ENCODE assay signal across 8 cellular contexts in genomic region chr12:50283230-50283923, GRCh38. TPM values are rescaled to one million over a fixed set of nuclear protein-coding genes. Genes with fewer than 3 reads are reported as not detected.
DNase-seq lines count a peak whose midpoint lies in the region; ATAC-seq and TF ChIP-seq lines count a peak whose summit lies in the region.

Gene LIMA1 (minus strand): TSS chr12:50283520. CDS start chr12:50248751, 34,769 bp downstream.

- ATAC-seq in gastroesophageal sphincter = peak; percentile 98

- no peaks in the 10 kb centered on the region for H3K9me3 Mint-ChIP-seq in activated naive CD4-positive, alpha-beta T cell treated with anti-CD3 and anti-CD28 coated beads for 36 hours

- H3K27me3 Mint-ChIP-seq in activated naive CD4-positive, alpha-beta T cell treated with anti-CD3 and anti-CD28 coated beads for 36 hours (ENCODE audit: low read depth) = no peaks in the 10 kb centered on the region

- in situ Hi-C loops in G401 (cut with HindIII; ENCODE audit: low sequenced_read_pairs) = no loop called here

- DNase-seq in G401 (ENCODE audit: low spot score) = peak; percentile 91
- peak; percentile 69 for DNase-seq in MV-4-11 (lab: John Stamatoyannopoulos, UW)
- DNase-seq in SK-N-DZ (ENCODE audit: low spot score) = peak; percentile 81
- peak; percentile 92 for DNase-seq in activated naive CD4-positive, alpha-beta T cell treated with anti-CD3 and anti-CD28 coated beads for 36 hours
- peak; percentile 10 to 95 (median 76) for DNase-seq in substantia nigra (lab: John Stamatoyannopoulos, UW)

- H3K4me3 Mint-ChIP-seq in activated naive CD4-positive, alpha-beta T cell treated with anti-CD3 and anti-CD28 coated beads for 36 hours = peak within 1 kb of the TSS; percentile 90

- H3K27me3 ChIP-seq in gastroesophageal sphincter (no peaks in the 10 kb centered on the region), neutrophil (peaks cover 15% of the 10 kb centered on the region)

- peak within 1 kb of the TSS; percentile 72 for H3K27ac Mint-ChIP-seq in activated naive CD4-positive, alpha-beta T cell treated with anti-CD3 and anti-CD28 coated beads for 36 hours

- WGBS in gastroesophageal sphincter (ENCODE audit: low coverage in 1 of 2), 2 donors = 0% methylated on average over 3 of the region's 52 CpGs

- peak; percentile 39 to 77 for TF ChIP-seq POLR2A in gastroesophageal sphincter (IDR thresholded peaks at IDR 0.05)

- no peak for TF ChIP-seq EP300 in gastroesophageal sphincter (IDR thresholded peaks at IDR 0.05)

- H3K4me1 ChIP-seq in HEK293 (ENCODE audit: control insufficient read depth, insufficient read depth, low read length) = peaks cover 4% of the 10 kb centered on the region; the same call in 1 of the 2 replicates
- H3K4me1 ChIP-seq in gastroesophageal sphincter = peaks cover 0 to 24% (median 0%) of the 10 kb centered on the region in 3 donors
- H3K4me1 ChIP-seq in neutrophil (ENCODE audit: control insufficient read depth in 1 of 2, insufficient read depth in 1 of 2, low read depth in 1 of 2, low read length in 1 of 2) = peaks cover 13 to 15% of the 10 kb centered on the region in 2 experiments

- H3K4me1 Mint-ChIP-seq in activated naive CD4-positive, alpha-beta T cell treated with anti-CD3 and anti-CD28 coated beads for 36 hours (ENCODE audit: low read depth) = peaks cover 13% of the 10 kb centered on the region

- TF ChIP-seq CTCF in HEK293 (tag by site-specific recombination; IDR thresholded peaks at IDR 0.05) (peak; percentile 56; the same call in 1 of the 2 replicates), gastroesophageal sphincter (IDR thresholded peaks at IDR 0.05) (peak in 3 of 4 experiments; percentile 16 to 81 (median 69)), neutrophil (IDR thresholded peaks at IDR 0.05) (no peak)

- H3K4me3 ChIP-seq in HEK293 (ENCODE audit: low read depth, low read length) (peak within 1 kb of the TSS; percentile 67), gastroesophageal sphincter (peak within 1 kb of the TSS; percentile 90 to 92), neutrophil (ENCODE audit: low read depth in 1 of 2, low read length in 1 of 2) (peak within 1 kb of the TSS; percentile 66 to 70)

- H3K27ac ChIP-seq in HEK293 (ENCODE audit: extremely low read depth, low read depth, low read length) (peak within 1 kb of the TSS; percentile 63), gastroesophageal sphincter (peak within 1 kb of the TSS; percentile 66 to 88 (median 84)), neutrophil (peak within 1 kb of the TSS; percentile 19), substantia nigra (ENCODE audit: low read depth, low read length, poor library complexity, severe bottlenecking) (peak within 1 kb of the TSS; percentile 83)

- POLR2A ChIA-PET in HEK293 (lab: Yijun Ruan, JAX) = interaction anchor here (0.6 to 2.0 kb wide), 11 partner anchors 9 to 198 kb away, joined by 3 to 17 read pairs (median 5); partner anchors contain the start of genes CERS5, COX14 and SMARCD1

- H3K36me3 Mint-ChIP-seq in activated naive CD4-positive, alpha-beta T cell treated with anti-CD3 and anti-CD28 coated beads for 36 hours (ENCODE audit: low read depth) = no peaks in the 10 kb centered on the region

- no peaks in the 10 kb centered on the region for H3K9me3 ChIP-seq in HEK293 (ENCODE audit: control insufficient read depth, insufficient read depth, low read depth, low read length)
- H3K9me3 ChIP-seq in gastroesophageal sphincter = no peaks in the 10 kb centered on the region
- H3K9me3 ChIP-seq in neutrophil = no peaks in the 10 kb centered on the region

- intact Hi-C loops in activated naive CD4-positive, alpha-beta T cell treated with anti-CD3 and anti-CD28 coated beads for 36 hours (cut with micrococcal nuclease) = loop anchor here (1.0 to 5.0 kb wide), 4 partner anchors 36 to 171 kb away; partner anchors contain the start of genes COX14 and LARP4

- CTCF ChIA-PET in HEK293 (lab: Yijun Ruan, JAX) = interaction anchor here (0.6 to 1.3 kb wide), 5 partner anchors 31 to 107 kb away, joined by 3 to 5 read pairs (median 3); no protein-coding TSS in a partner anchor
- CTCF ChIA-PET in activated naive CD4-positive, alpha-beta T cell treated with anti-CD3 and anti-CD28 coated beads for 36 hours (lab: Charles Lee) = interaction anchor here (0.6 to 1.8 kb wide), 7 partner anchors 29 to 1720 kb away, joined by 3 to 6 read pairs (median 3); no protein-coding TSS in a partner anchor

- H3K36me3 ChIP-seq in HEK293 (ENCODE audit: control insufficient read depth in 2 of 2, insufficient read depth in 1 of 2, low read length in 2 of 2) = no peaks in the 10 kb centered on the region
- no peaks in the 10 kb centered on the region for H3K36me3 ChIP-seq in gastroesophageal sphincter
- no peaks in the 10 kb centered on the region for H3K36me3 ChIP-seq in neutrophil

TF ChIP-seq in HEK293, 187 proteins besides CTCF, POLR2A, EP300 and RAD21 (continues in another document):
- peak; percentile 72; the same call in 1 of the 2 replicates for TF ChIP-seq ZNF660 (tag by site-specific recombination; IDR thresholded peaks at IDR 0.05)
- peak; percentile 82; the same call in 1 of the 2 replicates for TF ChIP-seq ZBTB1 (tag by site-specific recombination; IDR thresholded peaks at IDR 0.05)
- no peak for TF ChIP-seq ZNF792 (tag by site-specific recombination; IDR thresholded peaks at IDR 0.05)
- no peak; the same call in none of the 2 replicates for TF ChIP-seq GLIS1 (tag by site-specific recombination; IDR thresholded peaks at IDR 0.05)
- TF ChIP-seq TRIM28 (IDR thresholded peaks at IDR 0.05; ENCODE audit: borderline replicate concordance, low read length) = peak; percentile 50; the same call in 1 of the 2 replicates
- TF ChIP-seq ZNF341 (tag by site-specific recombination; IDR thresholded peaks at IDR 0.05; ENCODE audit: low read depth) = peak; percentile 34; the same call in 1 of the 2 replicates
- TF ChIP-seq ZEB2 (tag by site-specific recombination; IDR thresholded peaks at IDR 0.05) = peak; percentile 70; the same call in 1 of the 2 replicates
- 0 out of 2 replicates have a peak, but pooled peaks have one; percentile 9 for TF ChIP-seq ZFP37 (tag by site-specific recombination; IDR thresholded peaks at IDR 0.05)
- TF ChIP-seq TSHZ1 (tag by site-specific recombination; IDR thresholded peaks at IDR 0.05; ENCODE audit: borderline replicate concordance) = no peak
- TF ChIP-seq ZNF16 (tag by site-specific recombination; IDR thresholded peaks at IDR 0.05; ENCODE audit: low read depth) = no peak
- no peak for TF ChIP-seq ZSCAN16 (tag by site-specific recombination; IDR thresholded peaks at IDR 0.05)
- TF ChIP-seq ZNF843 (tag by site-specific recombination; IDR thresholded peaks at IDR 0.05) = 0 out of 2 replicates have a peak, but pooled peaks have one; percentile 7
- TF ChIP-seq KLF8 (tag by site-specific recombination; IDR thresholded peaks at IDR 0.05) = peak; percentile 76
- TF ChIP-seq SCRT2 (tag by site-specific recombination; IDR thresholded peaks at IDR 0.05) = peak; percentile 78
- TF ChIP-seq FEZF1 (tag by site-specific recombination; IDR thresholded peaks at IDR 0.05) = no peak
- 0 out of 2 replicates have a peak, but pooled peaks have one; percentile 30 for TF ChIP-seq KLF1 (tag by site-specific recombination; IDR thresholded peaks at IDR 0.05)
- peak; percentile 57 for TF ChIP-seq SP2 (tag by site-specific recombination; IDR thresholded peaks at IDR 0.05)
- TF ChIP-seq ZNF335 (tag by site-specific recombination; conservative IDR thresholded peaks at IDR 0.05) = peak; percentile 57
- TF ChIP-seq ZNF776 (tag by site-specific recombination; IDR thresholded peaks at IDR 0.05; ENCODE audit: borderline replicate concordance) = no peak

RNA-seq across cellular contexts. Expression of gene LIMA1, which starts in this region (rescaled TPM):
- 14.5 and 33.7 TPM in 2 replicates for total RNA-seq in G401 (2014; rRNA removed; shearing (Covaris generic))
- polyA plus RNA-seq in SK-N-DZ (2014; cell fraction: cytosol; rRNA removed) = 37.8 and 40.5 TPM in 2 replicates
- polyA plus RNA-seq in SK-N-DZ (2014; cell fraction: nucleus; rRNA removed) = 19.7 and 26.9 TPM in 2 replicates
- 10 to 100 TPM; 15.9 to 16.5 TPM for total RNA-seq in activated naive CD4-positive, alpha-beta T cell treated with anti-CD3 and anti-CD28 coated beads for 36 hours
- 10 to 100 TPM; 27.6 to 91.3 (median 64.6) TPM for total RNA-seq in gastroesophageal sphincter

Comparison
In these comparisons a context has a peak if more than half of its experiments do, and no peak if none do; other contexts are left out.
1. Peak in every context shown above with its lines: DNase-seq, ATAC-seq, H3K4me3 ChIP-seq and H3K27ac ChIP-seq.
2. H3K27ac ChIP-seq: peak in every context shown above with its lines; median percentile 84 in gastroesophageal sphincter; 83 in substantia nigra; 63 in HEK293; 19 in neutrophil.